ENCODE assay signal across 8 cellular contexts in genomic region chr15:64897345-64897985, GRCh38. TPM values are rescaled to one million over a fixed set of nuclear protein-coding genes. Genes with fewer than 3 reads are reported as not detected.
A peak's percentile ranks its signal among the peaks of the same experiment; 100 is the strongest.
DNase-seq lines count a peak whose midpoint lies in the region; ATAC-seq and TF ChIP-seq lines count a peak whose summit lies in the region.

No MANE protein-coding gene starts in this region.

- peaks cover 8% of the 10 kb centered on the region for H3K36me3 Mint-ChIP-seq in activated CD8-positive, alpha-beta T cell treated with anti-CD3 and anti-CD28 coated beads for 36 hours (ENCODE audit: low read depth)

- intact Hi-C loops in activated CD8-positive, alpha-beta T cell treated with anti-CD3 and anti-CD28 coated beads for 36 hours (cut with micrococcal nuclease): no loop called here
- intact Hi-C loops in heart right ventricle (cut with DNase I): loop anchor here in 4 of 10 donors (2.0 to 5.0 kb wide), 3 partner anchors 55 to 60 kb away; partner anchors contain the start of gene PLEKHO2 (in 3 of the 4)

- no peak overlapping the region for H3K4me3 ChIP-seq in heart right ventricle
- H3K4me3 ChIP-seq in skeletal muscle tissue (ENCODE audit: low read length in 3 of 3): no peak overlapping the region

- no peaks in the 10 kb centered on the region for H3K27me3 Mint-ChIP-seq in activated CD8-positive, alpha-beta T cell treated with anti-CD3 and anti-CD28 coated beads for 36 hours

- CTCF ChIA-PET in activated CD8-positive, alpha-beta T cell treated with anti-CD3 and anti-CD28 coated beads for 36 hours (lab: Charles Lee): interaction anchor here (1.3 to 2.7 kb wide), 2 partner anchors 62 to 170 kb away, joined by 3 to 7 read pairs; no protein-coding TSS in a partner anchor

- H3K4me1 ChIP-seq in heart right ventricle (peaks cover 22 to 81% (median 55%) of the 10 kb centered on the region in 9 donors), skeletal muscle tissue (ENCODE audit: control insufficient read depth in 3 of 3, insufficient read depth in 3 of 3, low read length in 3 of 3) (peaks cover 37 to 53% (median 50%) of the 10 kb centered on the region in 3 donors)

- 9 to 11% methylated on average over 6 of the region's 6 CpGs for WGBS in heart right ventricle, 2 donors

- H3K27ac ChIP-seq in heart right ventricle: peak overlapping the region; percentile 30 to 98 (median 89)
- H3K27ac ChIP-seq in skeletal muscle tissue (ENCODE audit: low read depth, low read length): peak overlapping the region; percentile 71

- peak overlapping the region; percentile 37 for H3K27ac Mint-ChIP-seq in activated CD8-positive, alpha-beta T cell treated with anti-CD3 and anti-CD28 coated beads for 36 hours

- no peaks in the 10 kb centered on the region for H3K36me3 ChIP-seq in heart right ventricle
- H3K36me3 ChIP-seq in skeletal muscle tissue (ENCODE audit: control insufficient read depth in 3 of 3, insufficient read depth in 3 of 3, low read length in 3 of 3): no peaks in the 10 kb centered on the region

- peaks cover 6% of the 10 kb centered on the region for H3K9me3 Mint-ChIP-seq in activated CD8-positive, alpha-beta T cell treated with anti-CD3 and anti-CD28 coated beads for 36 hours

- H3K9ac ChIP-seq in skeletal muscle tissue (ENCODE audit: low read depth in 1 of 3, low read length in 3 of 3): peak overlapping the region in 2 of 3 donors; percentile 2 to 33

- H3K4me3 Mint-ChIP-seq in activated CD8-positive, alpha-beta T cell treated with anti-CD3 and anti-CD28 coated beads for 36 hours: no peak overlapping the region

- H3K4me1 Mint-ChIP-seq in activated CD8-positive, alpha-beta T cell treated with anti-CD3 and anti-CD28 coated beads for 36 hours (ENCODE audit: low read depth): peaks cover 41% of the 10 kb centered on the region

- no peak for ATAC-seq in activated CD8-positive, alpha-beta T cell treated with anti-CD3 and anti-CD28 coated beads for 36 hours
- ATAC-seq in heart right ventricle (peak; percentile 30 to 77 (median 58)), GM18502 (IDR thresholded peaks at IDR 0.05; ENCODE audit: poor library complexity, unreplicated experiment) (no peak)

- TF ChIP-seq CTCF in activated CD8-positive, alpha-beta T cell treated with anti-CD3 and anti-CD28 coated beads for 36 hours (IDR thresholded peaks at IDR 0.05): no peak
- no peak for TF ChIP-seq CTCF in heart right ventricle (IDR thresholded peaks at IDR 0.05)

- DNase-seq in HS-5 (ENCODE audit: low read depth): peak; percentile 57
- no peak for DNase-seq in activated CD8-positive, alpha-beta T cell treated with anti-CD3 and anti-CD28 coated beads for 36 hours
- DNase-seq in heart right ventricle: peak; percentile 71 to 76
- no peak for DNase-seq in NCI-H146 treated with DMSO at 0.1 percent for 48 hours (lab: John Stamatoyannopoulos, UW; ENCODE audit: unreplicated experiment)
- DNase-seq in NCI-H1092 treated with DMSO at 0.1 percent for 48 hours (lab: John Stamatoyannopoulos, UW): no peak
- DNase-seq in 8988T: no peak

- peaks cover 0 to 21% (median 10%) of the 10 kb centered on the region in 11 donors for H3K9me3 ChIP-seq in heart right ventricle
- peaks cover 0 to 4% (median 2%) of the 10 kb centered on the region in 3 donors for H3K9me3 ChIP-seq in skeletal muscle tissue (ENCODE audit: control insufficient read depth in 3 of 3, low read length in 3 of 3)

- POLR2A ChIA-PET in activated CD8-positive, alpha-beta T cell treated with anti-CD3 and anti-CD28 coated beads for 36 hours (lab: Charles Lee): no interaction called here

- H3K27me3 ChIP-seq in heart right ventricle (no peaks in the 10 kb centered on the region), skeletal muscle tissue (ENCODE audit: control insufficient read depth in 3 of 3, insufficient read depth in 3 of 3, low read length in 3 of 3) (no peaks in the 10 kb centered on the region)

RNA-seq across cellular contexts. Expression of gene ANKDD1A, which starts 14.2 kb away (rescaled TPM):
- 1 to 10 TPM; 3.4 to 4.3 TPM for total RNA-seq in activated CD8-positive, alpha-beta T cell treated with anti-CD3 and anti-CD28 coated beads for 36 hours
- 1 to 10 TPM in 7 of 10 donors, under 1 TPM in 3; 0.70 to 1.9 (median 1.3) TPM for total RNA-seq in heart right ventricle
- 1 to 10 TPM; 1.1 to 1.9 TPM for polyA plus RNA-seq in heart right ventricle
- 2.6 TPM for total RNA-seq in skeletal muscle tissue

RNA-seq across cellular contexts. Expression of gene PLEKHO2, which starts 55.8 kb away (rescaled TPM):
- 10 to 100 TPM; 10.1 to 10.4 TPM for total RNA-seq in activated CD8-positive, alpha-beta T cell treated with anti-CD3 and anti-CD28 coated beads for 36 hours
- total RNA-seq in heart right ventricle (10 to 100 TPM in 3 of 10 donors, 1 to 10 TPM in 7; 5.9 to 24.2 (median 9.7) TPM), skeletal muscle tissue (16.7 TPM)
- 10 to 100 TPM in 1 of 2 donors, 1 to 10 TPM in 1; 7.2 to 10.2 TPM for polyA plus RNA-seq in heart right ventricle

Comparison
In these comparisons a context has a peak if more than half of its experiments do, and no peak if none do; other contexts are left out.
1. DNase-seq: peak in HS-5 (single experiment) and heart right ventricle (2 of 2); none in activated CD8-positive, alpha-beta T cell treated with anti-CD3 and anti-CD28 coated beads for 36 hours (single experiment), NCI-H146 treated with DMSO at 0.1 percent for 48 hours (single experiment), NCI-H1092 treated with DMSO at 0.1 percent for 48 hours (single experiment) and 8988T (single experiment).
2. ATAC-seq: peak in heart right ventricle (8 of 8); none in activated CD8-positive, alpha-beta T cell treated with anti-CD3 and anti-CD28 coated beads for 36 hours (single experiment) and GM18502 (single experiment).